In genomic region chr3:50112462-50112861, GRCh38 we compare ENCODE assay signal across 17 cellular contexts. TPM values are rescaled to one million over a fixed set of nuclear protein-coding genes. Genes with fewer than 3 reads are reported as not detected.
DNase-seq lines count a peak whose midpoint lies in the region; ATAC-seq lines count a peak whose summit lies in the region.
"Had no signal": no experiment of that assay in that cellular context is flagged by ENCODE, and none has a peak within 500 bp of the region (broad histone marks: within the 10 kb centered on the region; RNA-seq: fewer than 3 reads in every experiment).

No MANE protein-coding gene starts in this region.

- peaks cover 32 to 73% (median 50%) of the 10 kb centered on the region in 3 donors for H3K36me3 Mint-ChIP-seq in immature natural killer cell

- no peak for ATAC-seq in GM21381 (IDR thresholded peaks at IDR 0.05; ENCODE audit: unreplicated experiment)
- no peak for ATAC-seq in HG02970 (IDR thresholded peaks at IDR 0.05; ENCODE audit: low FRiP score, unreplicated experiment)

- in situ Hi-C loops in Caki2 (cut with HindIII; ENCODE audit: low pct_unique_long_range_greater_than_20kb, low sequenced_read_pairs) = no loop called here

- H3K4me3 Mint-ChIP-seq in immature natural killer cell = peak overlapping the region in 1 of 5 donors; percentile 23
- H3K4me3 Mint-ChIP-seq: activated naive CD8-positive, alpha-beta T cell treated with anti-CD3 and anti-CD28 coated beads, Interleukin-2, amount 10 ng/mL, durations not matched to agents 7 days and 5 days; neural crest cell had no signal

- H3K4me1 Mint-ChIP-seq in immature natural killer cell = peaks cover 20% of the 10 kb centered on the region in 2 donors
- H3K4me1 Mint-ChIP-seq: neural crest cell had no signal

- H3K9me3 Mint-ChIP-seq in immature natural killer cell = no peaks in the 10 kb centered on the region
- H3K9me3 Mint-ChIP-seq: activated naive CD8-positive, alpha-beta T cell treated with anti-CD3 and anti-CD28 coated beads, Interleukin-2, amount 10 ng/mL, durations not matched to agents 7 days and 5 days; neural crest cell had no signal

- H3K27me3 Mint-ChIP-seq in immature natural killer cell (ENCODE audit: low read depth in 3 of 3) = peaks cover 0 to 13% (median 2%) of the 10 kb centered on the region in 3 donors
- H3K27me3 Mint-ChIP-seq: activated naive CD8-positive, alpha-beta T cell treated with anti-CD3 and anti-CD28 coated beads, Interleukin-2, amount 10 ng/mL, durations not matched to agents 7 days and 5 days had no signal

- DNase-seq in Ammon's horn (ENCODE audit: low spot score) (peak; percentile 80), Caki2 (ENCODE audit: low read depth) (peak; percentile 48), NCI-H526 treated with DMSO at 0.1 percent for 48 hours (lab: John Stamatoyannopoulos, UW) (peak; percentile 52), immature natural killer cell (no peak), cerebellum (ENCODE audit: low spot score) (no peak)
- DNase-seq in stimulated activated CD4-positive, alpha-beta T cell treated with anti-CD3 and anti-CD28 coated beads, Interleukin-1b, Interleukin-23, amount 100 ng/mL, for 48 hours = no peak
- DNase-seq: activated CD4-positive, CD25-positive, alpha-beta regulatory T cell; activated CD8-positive, alpha-beta memory T cell treated with anti-CD3 and anti-CD28 coated beads, Interleukin-2, amount 50 U/mL, for 4 hours; activated naive CD8-positive, alpha-beta T cell treated with anti-CD3 and anti-CD28 coated beads, Interleukin-2, amount 10 ng/mL, durations not matched to agents 7 days and 5 days; C1 segment of cervical spinal cord; cerebellar nuclear complex; head of caudate nucleus; NCI-H1092; stomach had no signal

- peak overlapping the region in 5 of 6 donors; percentile 29 to 79 (median 60) for H3K27ac Mint-ChIP-seq in immature natural killer cell
- H3K27ac Mint-ChIP-seq: activated naive CD8-positive, alpha-beta T cell treated with anti-CD3 and anti-CD28 coated beads, Interleukin-2, amount 10 ng/mL, durations not matched to agents 7 days and 5 days had no signal

RNA-seq across cellular contexts. Expression of gene RBM5, which starts 23.7 kb away (rescaled TPM):
- 42.3 and 44.1 TPM in 2 replicates for total RNA-seq in Caki2 (2014; rRNA removed; shearing (Covaris generic); ENCODE audit: low replicate concordance)
- polyA plus RNA-seq in immature natural killer cell = 10 to 100 TPM; 15.5 to 40.7 (median 21.4) TPM
- 325 TPM for total RNA-seq in cerebellum

RNA-seq across cellular contexts. Expression of gene SEMA3F, which starts 42.7 kb away (rescaled TPM):
- 33.5 and 36.1 TPM in 2 replicates for total RNA-seq in Caki2 (2014; rRNA removed; shearing (Covaris generic); ENCODE audit: low replicate concordance)
- polyA plus RNA-seq in immature natural killer cell = not detected
- total RNA-seq in cerebellum = 8.2 TPM

Comparison
In these comparisons a context has a peak if more than half of its experiments do, and no peak if none do; other contexts are left out.
1. DNase-seq: peak in Ammon's horn (single experiment), Caki2 (single experiment) and NCI-H526 treated with DMSO at 0.1 percent for 48 hours (single experiment); none in immature natural killer cell (0 of 3), cerebellum (single experiment) and stimulated activated CD4-positive, alpha-beta T cell treated with anti-CD3 and anti-CD28 coated beads, Interleukin-1b, Interleukin-23, amount 100 ng/mL, for 48 hours (single experiment).